In genomic region chr11:34512810-34513673, GRCh38 we compare ENCODE assay signal across 8 cellular contexts.
DNase-seq lines count a peak whose midpoint lies in the region; ATAC-seq and TF ChIP-seq lines count a peak whose summit lies in the region.

No MANE protein-coding gene starts in this region.

- peak; percentile 95 for ATAC-seq in GM21529 (IDR thresholded peaks at IDR 0.05; ENCODE audit: unreplicated experiment)

- DNase-seq in GF-D8 (lab: John Stamatoyannopoulos, UW) (peak; percentile 0), KBM-7 (peak; percentile 80), T-helper 2 cell (peak in 3 of 5 experiments; percentile 17 to 55 (median 24)), astrocyte of the spinal cord (ENCODE audit: low read depth, low spot score) (peak; percentile 22), iPS-NIHi7 (ENCODE audit: extremely low spot score) (peak; percentile 88), NCI-H2081 treated with DMSO at 0.1 percent for 48 hours (lab: John Stamatoyannopoulos, UW) (no peak)
- peak; percentile 22 for DNase-seq in stimulated activated CD4-positive, alpha-beta T cell treated with anti-CD3 and anti-CD28 coated beads, Interleukin-2, amount 100 ng/mL, for 4 hours (ENCODE audit: low read depth)

- peak; percentile 86 for TF ChIP-seq CTCF in astrocyte of the spinal cord (IDR thresholded peaks at IDR 0.05; ENCODE audit: low read depth, low read length)

- no peak overlapping the region for H3K4me3 ChIP-seq in astrocyte of the spinal cord (ENCODE audit: low read depth, low read length)

- in situ Hi-C loops in KBM-7 (cut with MboI; ENCODE audit: low pct_unique_long_range_greater_than_20kb, low sequenced_read_pairs), result no loop called here
- in situ Hi-C loops in astrocyte of the spinal cord (cut with HindIII; ENCODE audit: low sequenced_read_pairs), result no loop called here
